ENCODE assay signal across 7 cellular contexts in the genomic region with DNA sequence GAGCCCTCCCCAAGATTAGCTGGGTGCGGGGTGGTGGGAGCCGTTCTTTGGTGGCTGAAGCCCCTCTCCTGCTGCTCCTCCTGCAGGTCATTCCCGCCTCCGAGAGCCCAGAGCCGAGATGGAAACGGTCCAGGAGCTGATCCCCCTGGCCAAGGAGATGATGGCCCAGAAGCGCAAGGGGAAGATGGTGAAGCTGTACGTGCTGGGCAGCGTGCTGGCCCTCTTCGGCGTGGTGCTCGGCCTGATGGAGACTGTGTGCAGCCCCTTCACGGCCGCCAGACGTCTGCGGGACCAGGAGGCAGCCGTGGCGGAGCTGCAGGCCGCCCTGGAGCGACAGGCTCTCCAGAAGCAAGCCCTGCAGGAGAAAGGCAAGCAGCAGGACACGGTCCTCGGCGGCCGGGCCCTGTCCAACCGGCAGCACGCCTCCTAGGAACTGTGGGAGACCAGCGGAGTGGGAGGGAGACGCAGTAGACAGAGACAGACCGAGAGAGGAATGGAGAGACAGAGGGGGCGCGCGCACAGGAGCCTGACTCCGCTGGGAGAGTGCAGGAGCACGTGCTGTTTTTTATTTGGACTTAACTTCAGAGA. TPM values are rescaled to one million over a fixed set of nuclear protein-coding genes. Genes with fewer than 3 reads are reported as not detected.
DNase-seq lines count a peak whose midpoint lies in the region; ATAC-seq and TF ChIP-seq lines count a peak whose summit lies in the region.

No MANE protein-coding gene starts in this region.

- no peak overlapping the region for H3K27ac ChIP-seq in GM23248
- H3K27ac ChIP-seq in esophagus (ENCODE audit: low read depth in 2 of 2, low read length in 1 of 2), result peak overlapping the region in 1 of 2 donors; percentile 14
- peak overlapping the region in 1 of 2 donors; percentile 35 for H3K27ac ChIP-seq in mucosa of rectum (ENCODE audit: low read depth in 2 of 2, low read length in 2 of 2)
- H3K27ac ChIP-seq in urinary bladder (ENCODE audit: low read depth), result no peak overlapping the region

- no peaks in the 10 kb centered on the region for H3K9me3 ChIP-seq in GM23248 (ENCODE audit: low read depth)
- no peaks in the 10 kb centered on the region for H3K9me3 ChIP-seq in esophagus (ENCODE audit: control insufficient read depth in 2 of 2, insufficient read depth in 1 of 2, low read depth in 1 of 2, low read length in 1 of 2)
- H3K9me3 ChIP-seq in mucosa of rectum (ENCODE audit: control insufficient read depth in 2 of 2, low read length in 2 of 2), result peaks cover 0 to 3% of the 10 kb centered on the region in 2 donors

- H3K9me2 ChIP-seq in GM23248 (ENCODE audit: insufficient read depth), result no peaks in the 10 kb centered on the region

- H2AFZ ChIP-seq in GM23248, result peak overlapping the region; percentile 68

- ATAC-seq in SK-N-SH treated with all-trans-retinoic acid at 6 μM for 48 hours (peak; percentile 80), GM18517 (IDR thresholded peaks at IDR 0.05; ENCODE audit: unreplicated experiment) (no peak)

- WGBS in GM23248 (ENCODE audit: low coverage in 1 of 2, low lambda C conversion rate in 2 of 2, missing lambda C conversion rate in 2 of 2), 2 experiments, result 4% methylated on average over 32 to 34 of the region's 34 CpGs
- WGBS in esophagus, 2 donors, result 6 to 9% methylated on average over 33 to 34 of the region's 34 CpGs
- WGBS in urinary bladder, result 3% methylated on average over 34 of the region's 34 CpGs

- H3K4me1 ChIP-seq in GM23248 (ENCODE audit: insufficient read depth), result peaks cover 7% of the 10 kb centered on the region; the same call in 1 of the 2 replicates
- H3K4me1 ChIP-seq in esophagus (ENCODE audit: control insufficient read depth in 2 of 2, insufficient read depth in 2 of 2, low read length in 1 of 2), result peaks cover 3 to 15% of the 10 kb centered on the region in 2 donors
- peaks cover 7 to 23% of the 10 kb centered on the region in 2 donors for H3K4me1 ChIP-seq in mucosa of rectum (ENCODE audit: control insufficient read depth in 2 of 2, insufficient read depth in 2 of 2, low read length in 2 of 2)
- peaks cover 2% of the 10 kb centered on the region for H3K4me1 ChIP-seq in urinary bladder (ENCODE audit: insufficient read depth)

- in situ Hi-C loops in GM23248 (cut with MboI), result no loop called here

- no peaks in the 10 kb centered on the region for H3K79me2 ChIP-seq in GM23248 (ENCODE audit: insufficient read depth)

- peak; percentile 47 for DNase-seq in GM23248
- no peak for DNase-seq in GDM1 (lab: John Stamatoyannopoulos, UW)

- peak overlapping the region; percentile 82 for H3K4me2 ChIP-seq in GM23248 (ENCODE audit: unreplicated experiment)

- H3K4me3 ChIP-seq in GM23248 (peak overlapping the region; percentile 65), esophagus (ENCODE audit: low read depth in 1 of 2, low read length in 2 of 2) (peak overlapping the region; percentile 39 to 44), mucosa of rectum (ENCODE audit: low read length in 2 of 2) (peak overlapping the region; percentile 68 to 76), urinary bladder (ENCODE audit: low read depth, low read length) (peak overlapping the region; percentile 44)

- H3K9ac ChIP-seq in GM23248 (no peak overlapping the region), mucosa of rectum (ENCODE audit: low read depth in 1 of 2, low read length in 2 of 2) (peak overlapping the region in 1 of 2 donors; percentile 75)

- H3K36me3 ChIP-seq in GM23248 (ENCODE audit: low read depth) (no peaks in the 10 kb centered on the region), esophagus (ENCODE audit: control insufficient read depth in 2 of 2, insufficient read depth in 2 of 2, low read length in 1 of 2) (no peaks in the 10 kb centered on the region), mucosa of rectum (ENCODE audit: control insufficient read depth in 2 of 2, insufficient read depth in 2 of 2, low read length in 2 of 2) (no peaks in the 10 kb centered on the region), urinary bladder (ENCODE audit: insufficient read depth) (no peaks in the 10 kb centered on the region)

- H4K20me1 ChIP-seq in GM23248 (ENCODE audit: insufficient read depth), result no peaks in the 10 kb centered on the region

- H3K27me3 ChIP-seq in GM23248 (replicated peaks; ENCODE audit: insufficient read depth) (peaks cover 44% of the 10 kb centered on the region), esophagus (ENCODE audit: control insufficient read depth in 1 of 2, insufficient read depth in 2 of 2, low read length in 2 of 2) (no peaks in the 10 kb centered on the region), mucosa of rectum (ENCODE audit: control insufficient read depth in 2 of 2, insufficient read depth in 2 of 2, low read length in 2 of 2) (no peaks in the 10 kb centered on the region)

- H3F3A ChIP-seq in GM23248 (ENCODE audit: insufficient read depth), result no peaks in the 10 kb centered on the region

TF ChIP-seq in SK-N-SH treated with all-trans-retinoic acid at 6 μM for 48 hours, 23 proteins besides CTCF, POLR2A, EP300 and RAD21:
- TF ChIP-seq CREB5 (CRISPR knock-in tag; IDR thresholded peaks at IDR 0.05; ENCODE audit: low read depth) (no peak), SNAI2 (CRISPR knock-in tag; IDR thresholded peaks at IDR 0.05) (no peak), TCF4 (CRISPR knock-in tag; IDR thresholded peaks at IDR 0.05; ENCODE audit: borderline replicate concordance) (no peak), ZFP30 (CRISPR knock-in tag; IDR thresholded peaks at IDR 0.05) (no peak), CSDC2 (CRISPR knock-in tag; IDR thresholded peaks at IDR 0.05) (no peak), BACH2 (CRISPR knock-in tag; IDR thresholded peaks at IDR 0.05; ENCODE audit: borderline replicate concordance) (no peak), ZNF70 (CRISPR knock-in tag; IDR thresholded peaks at IDR 0.05) (no peak), ZNF565 (CRISPR knock-in tag; conservative IDR thresholded peaks at IDR 0.05; ENCODE audit: low read depth) (no peak), RARB (CRISPR knock-in tag; IDR thresholded peaks at IDR 0.05) (no peak), TOX (CRISPR knock-in tag; IDR thresholded peaks at IDR 0.05; ENCODE audit: borderline replicate concordance) (no peak), ZNF8 (CRISPR knock-in tag; IDR thresholded peaks at IDR 0.05) (no peak), ESRRG (CRISPR knock-in tag; IDR thresholded peaks at IDR 0.05) (no peak), OSR1 (CRISPR knock-in tag; IDR thresholded peaks at IDR 0.05) (no peak), ZC3H10 (CRISPR knock-in tag; IDR thresholded peaks at IDR 0.05) (no peak)
TF ChIP-seq in SK-N-SH treated with all-trans-retinoic acid at 6 μM for 48 hours: peak in this region for 0.

RNA-seq across cellular contexts. Expression of gene G0S2, which starts 0.4 kb away (rescaled TPM):
- 0.65 and 0.89 TPM in 2 replicates for total RNA-seq in GM23248 (2014; rRNA removed; shearing (Covaris generic))
- 2.0 and 2.9 TPM in 2 replicates for polyA plus RNA-seq in GM23248 (2016; fragmentation: Nextera tagmentation; extraction: Ambion mirVana)
- polyA plus RNA-seq in esophagus, result 10 to 100 TPM in 1 of 2 donors, 1 to 10 TPM in 1; 5.1 to 10.5 TPM
- total RNA-seq in urinary bladder, result 17.0 TPM
- polyA plus RNA-seq in urinary bladder, result 94.9 TPM

RNA-seq across cellular contexts. Expression of gene LAMB3, which starts 23.4 kb away (rescaled TPM):
- total RNA-seq in GM23248 (2014; rRNA removed; shearing (Covaris generic)), result 6.8 and 8.1 TPM in 2 replicates
- polyA plus RNA-seq in GM23248 (2016; fragmentation: Nextera tagmentation; extraction: Ambion mirVana), result 2.5 and 3.0 TPM in 2 replicates
- polyA plus RNA-seq in esophagus, result 10 to 100 TPM; 15.2 to 31.1 TPM
- total RNA-seq in urinary bladder, result 15.3 TPM
- polyA plus RNA-seq in urinary bladder, result 13.3 TPM

RNA-seq across cellular contexts. Expression of gene HSD11B1, which starts 29.0 kb away (rescaled TPM):
- total RNA-seq in GM23248 (2014; rRNA removed; shearing (Covaris generic)), result 0.54 TPM in 1 of 2 replicates, not detected in the other
- polyA plus RNA-seq in GM23248 (2016; fragmentation: Nextera tagmentation; extraction: Ambion mirVana), result 1.0 and 1.8 TPM in 2 replicates
- polyA plus RNA-seq in esophagus, result under 1 TPM; 0.24 to 0.41 TPM
- 1.2 TPM for total RNA-seq in urinary bladder
- 12.5 TPM for polyA plus RNA-seq in urinary bladder
